8 cellular contexts compared by ENCODE assay signal in genomic region chr5:159106569-159107282, GRCh38. TPM values are rescaled to one million over a fixed set of nuclear protein-coding genes. Genes with fewer than 3 reads are reported as not detected.
A peak's percentile ranks its signal among the peaks of the same experiment; 100 is the strongest.
DNase-seq lines count a peak whose midpoint lies in the region; ATAC-seq and TF ChIP-seq lines count a peak whose summit lies in the region.

No MANE protein-coding gene starts in this region.

- H3K27me3 Mint-ChIP-seq in CD4-positive, alpha-beta memory T cell = peaks cover 47 to 55% of the 10 kb centered on the region in 2 donors
- peaks cover 70% of the 10 kb centered on the region for H3K27me3 Mint-ChIP-seq in activated T-helper 2 cell treated with anti-CD3 and anti-CD28 coated beads, Interferon-gamma antibody, Interleukin-2, Interleukin-4, amounts not matched to agents 10 μg/mL and 5 μg/mL and 100 μg/mL, durations not matched to agents 14 hours and 24 hours and 36 hours (ENCODE audit: low read depth)

- no peaks in the 10 kb centered on the region for H3K36me3 Mint-ChIP-seq in CD4-positive, alpha-beta memory T cell
- no peaks in the 10 kb centered on the region for H3K36me3 Mint-ChIP-seq in activated T-helper 2 cell treated with anti-CD3 and anti-CD28 coated beads, Interferon-gamma antibody, Interleukin-2, Interleukin-4, amounts not matched to agents 10 μg/mL and 5 μg/mL and 100 μg/mL, durations not matched to agents 14 hours and 24 hours and 36 hours (ENCODE audit: low read depth)

- H3K4me1 ChIP-seq in CD4-positive, alpha-beta memory T cell (ENCODE audit: insufficient read depth, low read length) = peaks cover 21% of the 10 kb centered on the region
- H3K4me1 ChIP-seq in tibial artery = peaks cover 0 to 40% (median 16%) of the 10 kb centered on the region in 4 donors

- no peaks in the 10 kb centered on the region for H3K9me3 ChIP-seq in CD4-positive, alpha-beta memory T cell (ENCODE audit: control insufficient read depth in 1 of 2, low read length in 2 of 2)
- no peaks in the 10 kb centered on the region for H3K9me3 ChIP-seq in tibial artery

- H3K27me3 ChIP-seq in CD4-positive, alpha-beta memory T cell (ENCODE audit: insufficient read depth, low read length) = peaks cover 30% of the 10 kb centered on the region
- H3K27me3 ChIP-seq in tibial artery = no peaks in the 10 kb centered on the region

- H3K27ac Mint-ChIP-seq in CD4-positive, alpha-beta memory T cell = peak overlapping the region in 5 of 7 donors; percentile 6 to 83 (median 61)
- H3K27ac Mint-ChIP-seq in activated T-helper 2 cell treated with anti-CD3 and anti-CD28 coated beads, Interferon-gamma antibody, Interleukin-2, Interleukin-4, amounts not matched to agents 10 μg/mL and 5 μg/mL and 100 μg/mL, durations not matched to agents 14 hours and 24 hours and 36 hours = peak overlapping the region; percentile 38

- peaks cover 18 to 32% (median 22%) of the 10 kb centered on the region in 4 donors for H3K4me1 Mint-ChIP-seq in CD4-positive, alpha-beta memory T cell
- peaks cover 14% of the 10 kb centered on the region for H3K4me1 Mint-ChIP-seq in activated T-helper 2 cell treated with anti-CD3 and anti-CD28 coated beads, Interferon-gamma antibody, Interleukin-2, Interleukin-4, amounts not matched to agents 10 μg/mL and 5 μg/mL and 100 μg/mL, durations not matched to agents 14 hours and 24 hours and 36 hours (ENCODE audit: low read depth)

- DNase-seq in CD4-positive, alpha-beta memory T cell = peak; percentile 55 to 61 (median 59)
- peak; percentile 48 for DNase-seq in activated T-helper 2 cell treated with anti-CD3 and anti-CD28 coated beads, Interferon-gamma antibody, Interleukin-2, Interleukin-4, amounts not matched to agents 10 μg/mL and 5 μg/mL and 100 μg/mL, durations not matched to agents 14 hours and 24 hours and 36 hours (ENCODE audit: low spot score)
- DNase-seq in foreskin melanocyte = peak; percentile 52
- DNase-seq in omental fat pad (ENCODE audit: low spot score) = no peak
- DNase-seq in tibial artery = peak; percentile 75 to 85

- ATAC-seq in GM19324 (IDR thresholded peaks at IDR 0.05; ENCODE audit: low FRiP score, unreplicated experiment) (peak; percentile 79), HG03460 (IDR thresholded peaks at IDR 0.05; ENCODE audit: unreplicated experiment) (peak; percentile 44), omental fat pad (ENCODE audit: low FRiP score) (peak; percentile 71)

- H3K27ac ChIP-seq in CD4-positive, alpha-beta memory T cell (ENCODE audit: low read depth, low read length) = no peak overlapping the region
- H3K27ac ChIP-seq in tibial artery = peak overlapping the region in 1 of 2 donors; percentile 15

- H3K4me3 Mint-ChIP-seq in CD4-positive, alpha-beta memory T cell = peak overlapping the region; percentile 61 to 93 (median 86)
- peak overlapping the region; percentile 72 for H3K4me3 Mint-ChIP-seq in activated T-helper 2 cell treated with anti-CD3 and anti-CD28 coated beads, Interferon-gamma antibody, Interleukin-2, Interleukin-4, amounts not matched to agents 10 μg/mL and 5 μg/mL and 100 μg/mL, durations not matched to agents 14 hours and 24 hours and 36 hours (ENCODE audit: low read depth)

- CTCF ChIA-PET in CD4-positive, alpha-beta memory T cell (lab: Charles Lee; ENCODE audit: partially characterized antibody) = interaction anchor here (0.6 to 13.9 kb wide), 32 partner anchors 9 to 1347 kb away, joined by 3 to 406 read pairs (median 4); no protein-coding TSS in a partner anchor

- TF ChIP-seq CTCF in omental fat pad (IDR thresholded peaks at IDR 0.05) (peak in 2 of 3 donors; percentile 15 to 88), tibial artery (IDR thresholded peaks at IDR 0.05) (peak; percentile 88 to 95)

- no peaks in the 10 kb centered on the region for H3K36me3 ChIP-seq in CD4-positive, alpha-beta memory T cell (ENCODE audit: insufficient read depth, low read length)
- no peaks in the 10 kb centered on the region for H3K36me3 ChIP-seq in tibial artery

- H3K4me3 ChIP-seq in CD4-positive, alpha-beta memory T cell (ENCODE audit: low read length in 2 of 2) = peak overlapping the region; percentile 31 to 42
- H3K4me3 ChIP-seq in tibial artery = peak overlapping the region; percentile 37 to 43

- intact Hi-C loops in CD4-positive, alpha-beta memory T cell (cut with micrococcal nuclease) = loop anchor here (1.0 to 5.0 kb wide), 6 partner anchors 27 to 1344 kb away; no protein-coding TSS in a partner anchor
- intact Hi-C loops in activated T-helper 2 cell treated with anti-CD3 and anti-CD28 coated beads, Interferon-gamma antibody, Interleukin-2, Interleukin-4, amounts not matched to agents 10 μg/mL and 5 μg/mL and 100 μg/mL, durations not matched to agents 14 hours and 24 hours and 36 hours (cut with micrococcal nuclease) = loop anchor here (1.0 to 10.0 kb wide), 3 partner anchors 411 to 1032 kb away; no protein-coding TSS in a partner anchor
- intact Hi-C loops in tibial artery (cut with DNase I; ENCODE audit: low total_unique reads) = loop anchor here (5.0 to 10.0 kb wide), 3 partner anchors 929 to 1292 kb away; no protein-coding TSS in a partner anchor

- POLR2A ChIA-PET in CD4-positive, alpha-beta memory T cell (lab: Charles Lee; ENCODE audit: partially characterized antibody) = interaction anchor here (1.1 to 2.3 kb wide), 3 partner anchors 13 to 410 kb away, joined by 3 to 20 read pairs (median 6); no protein-coding TSS in a partner anchor

- peaks cover 0 to 3% (median 0%) of the 10 kb centered on the region in 8 donors for H3K9me3 Mint-ChIP-seq in CD4-positive, alpha-beta memory T cell
- H3K9me3 Mint-ChIP-seq in activated T-helper 2 cell treated with anti-CD3 and anti-CD28 coated beads, Interferon-gamma antibody, Interleukin-2, Interleukin-4, amounts not matched to agents 10 μg/mL and 5 μg/mL and 100 μg/mL, durations not matched to agents 14 hours and 24 hours and 36 hours = no peaks in the 10 kb centered on the region

TF ChIP-seq in PFSK-1, 5 proteins besides CTCF, POLR2A, EP300 and RAD21:
- no peak for TF ChIP-seq POLR2AphosphoS5 (IDR thresholded peaks at IDR 0.05; ENCODE audit: low read depth, low read length)
- peak; percentile 76 to 88 for TF ChIP-seq REST (IDR thresholded peaks at IDR 0.05; ENCODE audit: insufficient read depth in 1 of 2, low read depth in 2 of 2, low read length in 2 of 2)
- no peak for TF ChIP-seq FOXP2 (optimal IDR thresholded peaks at IDR 0.05; ENCODE audit: borderline replicate concordance, extremely low read depth, extremely low read length, insufficient read depth)
- no peak for TF ChIP-seq SIN3A (IDR thresholded peaks at IDR 0.05; ENCODE audit: borderline replicate concordance, insufficient read depth, low read length)
- TF ChIP-seq TAF1 (IDR thresholded peaks at IDR 0.05; ENCODE audit: borderline replicate concordance, insufficient read depth, low read length) = no peak
TF ChIP-seq in PFSK-1: peak in this region for 1.

RNA-seq across cellular contexts. Expression of gene EBF1, which starts 7.0 kb away (rescaled TPM):
- 1 to 10 TPM in 1 of 2 experiments, under 1 TPM in 1; 0.35 to 1.4 TPM for total RNA-seq in CD4-positive, alpha-beta memory T cell
- under 1 TPM; 0.12 to 0.18 TPM for polyA plus RNA-seq in CD4-positive, alpha-beta memory T cell
- polyA plus RNA-seq in PFSK-1 (2012; ENCODE audit: insufficient read length, low read depth) = 30.2 TPM
- 0.16 TPM in 1 of 2 replicates, not detected in the other for total RNA-seq in activated T-helper 2 cell treated with anti-CD3 and anti-CD28 coated beads, Interferon-gamma antibody, Interleukin-2, Interleukin-4, amounts not matched to agents 10 μg/mL and 5 μg/mL and 100 μg/mL, durations not matched to agents 14 hours and 24 hours and 36 hours
- 10 to 100 TPM; 40.1 to 97.0 (median 69.9) TPM for total RNA-seq in omental fat pad

Comparison
In these comparisons a context has a peak if more than half of its experiments do, and no peak if none do; other contexts are left out.
1. RNA of gene EBF1, which starts 7.0 kb away (total RNA-seq): 40.1 to 97.0 TPM in omental fat pad; 0.35 to 1.4 TPM in CD4-positive, alpha-beta memory T cell and 0.16 TPM in activated T-helper 2 cell treated with anti-CD3 and anti-CD28 coated beads, Interferon-gamma antibody, Interleukin-2, Interleukin-4, amounts not matched to agents 10 μg/mL and 5 μg/mL and 100 μg/mL, durations not matched to agents 14 hours and 24 hours and 36 hours; every median in the first group is over 10 times any median in the second.
2. Peak in every context shown above with its lines, with median percentiles within 50 percentile points of each other: ATAC-seq.